In the genomic region with DNA sequence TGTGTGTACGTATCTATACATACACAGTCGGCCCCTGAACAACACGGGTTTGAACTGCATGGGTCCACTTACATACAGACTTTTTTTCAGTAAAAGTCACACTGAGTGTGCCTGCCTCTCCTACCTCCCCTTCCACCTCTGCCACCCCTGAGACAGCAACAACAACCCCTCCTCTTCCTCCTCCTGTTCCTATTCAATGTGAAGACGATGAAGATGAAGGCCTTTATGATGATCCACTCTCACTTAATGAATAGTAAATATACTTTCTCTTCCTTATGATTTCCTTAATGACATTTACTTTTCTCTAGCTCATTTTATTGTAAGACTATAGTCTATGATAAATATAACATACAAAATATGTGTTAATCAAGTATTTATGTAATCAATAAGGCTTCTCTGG, we compare ENCODE assay signal across 27 cellular contexts.
"Had no signal": no experiment of that assay in that cellular context is flagged by ENCODE, and none has a peak within 500 bp of the region (broad histone marks: within the 10 kb centered on the region; RNA-seq: fewer than 3 reads in every experiment).

No MANE protein-coding gene starts in this region.

- H3K9me3 Mint-ChIP-seq: natural killer cell; nephron; neural progenitor cell; stimulated activated naive CD8-positive, alpha-beta T cell treated with anti-CD3 and anti-CD28 coated beads, Interleukin-15, amount 100 ng/mL, for 72 hours; type B pancreatic cell had no signal

- DNase-seq: naive thymus-derived CD4-positive, alpha-beta T cell; natural killer cell; nucleus accumbens; pancreas; psoas muscle; right cardiac atrium; right lobe of liver; sigmoid colon; small intestine; stimulated activated CD4-positive, alpha-beta T cell treated with anti-CD3 and anti-CD28 coated beads, Interleukin-15, amount 100 ng/mL, for 24 hours; stimulated activated CD4-positive, alpha-beta T cell treated with anti-CD3 and anti-CD28 coated beads, Interleukin-2, amount 100 ng/mL, for 24 hours; stimulated activated CD4-positive, alpha-beta T cell treated with anti-CD3 and anti-CD28 coated beads, Interleukin-2, amount 100 ng/mL, for 48 hours; stimulated activated CD4-positive, alpha-beta T cell treated with anti-CD3 and anti-CD28 coated beads, Interleukin-4, amount 100 ng/mL, for 24 hours; stimulated activated naive CD4-positive, alpha-beta T cell; stimulated activated naive CD8-positive, alpha-beta T cell treated with anti-CD3 and anti-CD28 coated beads, Interleukin-15, amount 100 ng/mL, for 72 hours; stimulated activated naive CD8-positive, alpha-beta T cell treated with anti-CD3 and anti-CD28 coated beads, Interleukin-15, Interleukin-2, amounts not matched to agents 100 U/mL and 50 U/mL, for 24 hours; substantia nigra; testis; tibial artery; transverse colon; upper lobe of right lung; uterus had no signal

- H3K4me1 ChIP-seq: neural progenitor cell, pancreas, psoas muscle, suprapubic skin, testis, transverse colon, uterus had no signal

- H3K27ac ChIP-seq: neural progenitor cell, pancreas, psoas muscle, right lobe of liver, sigmoid colon, suprapubic skin, testis, tibial artery, transverse colon, upper lobe of right lung, uterus had no signal

- H3K27ac Mint-ChIP-seq: natural killer cell; neural progenitor cell; stimulated activated memory B cell treated with anti-CD40 and anti-IgM and Interleukin-4, amounts not matched to agents 10 μg/mL and 1 μg/mL and 100 μg/mL, for 72 hours; type B pancreatic cell had no signal

- ATAC-seq: naive thymus-derived CD4-positive, alpha-beta T cell; natural killer cell; pancreas; psoas muscle; right cardiac atrium; right lobe of liver; stimulated activated memory B cell treated with anti-CD40 and anti-IgM and Interleukin-4, amounts not matched to agents 10 μg/mL and 1 μg/mL and 100 μg/mL, for 72 hours; stimulated activated naive CD8-positive, alpha-beta T cell treated with anti-CD3 and anti-CD28 coated beads, Interleukin-15, amount 100 ng/mL, for 72 hours; stimulated activated naive CD8-positive, alpha-beta T cell treated with anti-CD3 and anti-CD28 coated beads, Interleukin-15, Interleukin-2, amounts not matched to agents 100 U/mL and 50 U/mL, for 24 hours; upper lobe of right lung had no signal

- H3K4me1 Mint-ChIP-seq: nephron; neural progenitor cell; stimulated activated memory B cell treated with anti-CD40 and anti-IgM and Interleukin-4, amounts not matched to agents 10 μg/mL and 1 μg/mL and 100 μg/mL, for 72 hours; stimulated activated naive CD8-positive, alpha-beta T cell treated with anti-CD3 and anti-CD28 coated beads, Interleukin-15, amount 100 ng/mL, for 72 hours had no signal

- H3K36me3 Mint-ChIP-seq: natural killer cell had no signal

- H3K4me3 ChIP-seq: neural progenitor cell, pancreas, psoas muscle, right lobe of liver, sigmoid colon, suprapubic skin, testis, tibial artery, transverse colon, upper lobe of right lung, uterus had no signal

- H3K36me3 ChIP-seq: neural progenitor cell, uterus had no signal

- H3K4me3 Mint-ChIP-seq: naive thymus-derived CD4-positive, alpha-beta T cell; natural killer cell; nephron; neural progenitor cell; stimulated activated memory B cell treated with anti-CD40 and anti-IgM and Interleukin-4, amounts not matched to agents 10 μg/mL and 1 μg/mL and 100 μg/mL, for 72 hours; stimulated activated naive CD8-positive, alpha-beta T cell treated with anti-CD3 and anti-CD28 coated beads, Interleukin-15, amount 100 ng/mL, for 72 hours; type B pancreatic cell had no signal

- H3K9me3 ChIP-seq: pancreas, psoas muscle, right lobe of liver, sigmoid colon, suprapubic skin, testis, tibial artery, transverse colon, upper lobe of right lung, uterus had no signal

- H3K27me3 Mint-ChIP-seq: naive thymus-derived CD4-positive, alpha-beta T cell; stimulated activated memory B cell treated with anti-CD40 and anti-IgM and Interleukin-4, amounts not matched to agents 10 μg/mL and 1 μg/mL and 100 μg/mL, for 72 hours; stimulated activated naive CD8-positive, alpha-beta T cell treated with anti-CD3 and anti-CD28 coated beads, Interleukin-15, amount 100 ng/mL, for 72 hours; type B pancreatic cell had no signal
